Comparison of ENCODE assay signal across 25 cellular contexts in the genomic region with DNA sequence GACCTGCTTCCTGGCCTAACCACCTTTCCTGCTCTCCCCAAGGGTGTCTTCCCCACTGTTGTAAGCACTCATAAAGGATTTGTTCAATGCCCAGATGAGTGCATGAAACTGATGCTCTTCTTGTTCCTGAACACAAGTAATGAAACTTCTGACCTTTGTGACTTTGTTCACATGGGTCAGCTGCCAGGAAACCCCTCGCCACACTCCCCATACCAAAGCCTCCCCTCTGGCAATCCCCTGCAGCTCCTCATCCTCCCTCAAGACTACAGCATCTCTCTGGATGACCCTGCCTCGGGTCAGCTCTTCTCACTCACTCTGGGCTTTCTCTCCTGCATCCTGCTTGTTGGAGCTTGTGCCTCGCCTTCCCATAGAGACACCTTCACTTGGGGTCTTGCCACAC.
"Had no signal": no experiment of that assay in that cellular context is flagged by ENCODE, and none has a peak within 500 bp of the region (broad histone marks: within the 10 kb centered on the region; RNA-seq: fewer than 3 reads in every experiment).

No MANE protein-coding gene starts in this region.

- ATAC-seq: activated CD4-positive, alpha-beta T cell treated with anti-CD3 and anti-CD28 coated beads for 36 hours; left lung; lower lobe of right lung; psoas muscle had no signal

- H3K27me3 ChIP-seq: adrenal gland, cardiac muscle cell, colonic mucosa, transverse colon had no signal

- H3K9me3 Mint-ChIP-seq: activated B cell treated with CpG ODN at 0.5 μM for 24 hours; activated naive CD4-positive, alpha-beta T cell treated with anti-CD3 and anti-CD28 coated beads for 36 hours; activated naive CD8-positive, alpha-beta T cell treated with anti-CD3 and anti-CD28 coated beads for 36 hours; nephron had no signal

- H3K4me3 Mint-ChIP-seq: activated B cell treated with CpG ODN at 0.5 μM for 24 hours; activated CD4-positive, alpha-beta T cell treated with anti-CD3 and anti-CD28 coated beads for 36 hours; activated naive CD4-positive, alpha-beta T cell treated with anti-CD3 and anti-CD28 coated beads for 36 hours; activated naive CD8-positive, alpha-beta T cell treated with anti-CD3 and anti-CD28 coated beads for 36 hours; brain; nephron; stimulated activated naive B cell treated with anti-CD40 and anti-IgM and Interleukin-4, amounts not matched to agents 10 μg/mL and 1 μg/mL and 100 μg/mL, for 72 hours had no signal

- H3K4me1 ChIP-seq: adrenal gland, colonic mucosa, left lung, lower lobe of right lung, parathyroid adenoma, psoas muscle, transverse colon had no signal

- H3K4me3 ChIP-seq: adrenal gland, cardiac muscle cell, colonic mucosa, left lung, lower lobe of right lung, psoas muscle, smooth muscle cell, transverse colon had no signal

- H3K27ac ChIP-seq: adrenal gland, cardiac muscle cell, colonic mucosa, left lung, lower lobe of right lung, parathyroid adenoma, psoas muscle, transverse colon had no signal

- H3K9me3 ChIP-seq: adrenal gland, colonic mucosa, left lung, lower lobe of right lung, psoas muscle, transverse colon had no signal

- H3K27ac Mint-ChIP-seq: activated B cell treated with CpG ODN at 0.5 μM for 24 hours; activated CD4-positive, alpha-beta T cell treated with anti-CD3 and anti-CD28 coated beads for 36 hours; activated naive CD4-positive, alpha-beta T cell treated with anti-CD3 and anti-CD28 coated beads for 36 hours; activated naive CD8-positive, alpha-beta T cell treated with anti-CD3 and anti-CD28 coated beads for 36 hours; brain; nephron; stimulated activated naive B cell treated with anti-CD40 and anti-IgM and Interleukin-4, amounts not matched to agents 10 μg/mL and 1 μg/mL and 100 μg/mL, for 72 hours had no signal

- H3K4me1 Mint-ChIP-seq: activated B cell treated with CpG ODN at 0.5 μM for 24 hours; activated CD4-positive, alpha-beta T cell treated with anti-CD3 and anti-CD28 coated beads for 36 hours; activated naive CD8-positive, alpha-beta T cell treated with anti-CD3 and anti-CD28 coated beads for 36 hours; brain; nephron had no signal

- DNase-seq: activated B cell treated with CpG ODN at 0.5 μM for 24 hours; activated CD4-positive, alpha-beta T cell treated with anti-CD3 and anti-CD28 coated beads for 36 hours; activated CD8-positive, alpha-beta memory T cell treated with anti-CD3 and anti-CD28 coated beads for 24 hours; activated effector memory CD4-positive, alpha-beta T cell treated with anti-CD3 and anti-CD28 coated beads, Interleukin-2, amount 50 U/mL, for 16 hours; activated naive CD4-positive, alpha-beta T cell treated with anti-CD3 and anti-CD28 coated beads for 36 hours; activated naive CD8-positive, alpha-beta T cell treated with anti-CD3 and anti-CD28 coated beads for 36 hours; aorta; cerebellar nuclear complex; colonic mucosa; effector CD8-positive, alpha-beta T cell; left lung; lower lobe of right lung; nucleus accumbens; psoas muscle; stimulated activated CD4-positive, alpha-beta T cell treated with anti-CD3 and anti-CD28 coated beads, Interleukin-1b, Interleukin-23, amount 100 ng/mL, for 48 hours; stimulated activated CD4-positive, alpha-beta T cell treated with anti-CD3 and anti-CD28 coated beads, Interleukin-4, amount 100 ng/mL, for 4 hours; stimulated activated CD8-positive, alpha-beta memory T cell treated with anti-CD3 and anti-CD28 coated beads, Interleukin-4, amount 100 ng/mL, for 48 hours; stimulated activated naive B cell treated with anti-CD40 and anti-IgM and Interleukin-4, amounts not matched to agents 10 μg/mL and 1 μg/mL and 100 μg/mL, for 72 hours; transverse colon had no signal

- H3K27me3 Mint-ChIP-seq: activated naive CD8-positive, alpha-beta T cell treated with anti-CD3 and anti-CD28 coated beads for 36 hours; brain had no signal

- H3K36me3 Mint-ChIP-seq: activated naive CD8-positive, alpha-beta T cell treated with anti-CD3 and anti-CD28 coated beads for 36 hours; brain; stimulated activated naive B cell treated with anti-CD40 and anti-IgM and Interleukin-4, amounts not matched to agents 10 μg/mL and 1 μg/mL and 100 μg/mL, for 72 hours had no signal
